1 cellular context compared by ENCODE assay signal in the genomic region with DNA sequence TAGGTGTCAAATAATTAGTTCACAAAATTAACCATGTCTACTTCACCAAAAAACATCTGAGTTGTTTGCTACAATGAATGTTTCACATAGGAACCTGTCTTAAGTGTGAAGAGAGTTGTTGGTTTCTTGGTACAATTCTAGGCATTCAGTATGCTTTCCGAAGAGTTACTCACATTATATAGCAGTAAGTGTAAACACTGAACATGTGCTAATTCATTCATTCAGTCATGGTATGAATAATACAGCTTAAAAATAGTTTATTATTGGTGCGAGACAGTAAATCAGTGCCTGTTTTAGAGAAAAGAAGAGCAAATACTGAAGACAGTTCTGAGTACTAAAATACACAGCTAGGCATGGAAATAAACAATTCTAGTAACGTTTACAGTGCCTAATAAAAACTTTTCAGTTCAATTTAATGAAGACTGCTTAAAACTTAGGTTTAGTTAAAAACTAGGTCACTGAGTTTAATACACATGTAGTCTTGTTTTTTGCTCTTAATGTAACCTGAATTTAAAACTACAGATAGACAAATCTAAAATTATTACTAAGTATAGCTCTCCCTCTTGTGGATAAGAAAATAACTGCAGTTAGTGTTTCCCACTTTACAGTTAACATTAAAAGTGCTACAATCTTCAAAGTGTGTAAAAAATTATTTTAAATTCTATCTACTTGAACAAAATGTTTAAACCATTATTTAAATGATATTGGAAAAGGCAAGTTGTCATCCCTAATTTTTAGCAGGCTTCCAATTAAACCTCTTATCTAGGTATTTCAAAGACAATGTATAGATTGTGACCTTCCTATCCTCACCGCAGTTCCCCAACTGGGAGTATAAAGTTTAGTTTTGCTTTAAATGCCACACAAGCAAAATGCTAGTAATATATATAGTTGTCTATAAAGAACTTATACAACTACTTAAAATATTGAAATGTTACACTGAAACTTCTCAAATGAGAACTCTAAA.
TF ChIP-seq lines count a peak whose summit lies in the region.

No MANE protein-coding gene starts in this region.

TF ChIP-seq in H1, 55 proteins besides CTCF, POLR2A, EP300 and RAD21 (continued from another document):
- TF ChIP-seq, protein P1, sequence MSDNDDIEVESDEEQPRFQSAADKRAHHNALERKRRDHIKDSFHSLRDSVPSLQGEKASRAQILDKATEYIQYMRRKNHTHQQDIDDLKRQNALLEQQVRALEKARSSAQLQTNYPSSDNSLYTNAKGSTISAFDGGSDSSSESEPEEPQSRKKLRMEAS (IDR thresholded peaks at IDR 0.05) = no peak
- no peak for TF ChIP-seq BRCA1 (IDR thresholded peaks at IDR 0.05; ENCODE audit: low read depth, low read length)
- TF ChIP-seq KDM5A (IDR thresholded peaks at IDR 0.05; ENCODE audit: low read length) = no peak
- TF ChIP-seq RXRA (IDR thresholded peaks at IDR 0.05; ENCODE audit: insufficient read depth, low read depth, low read length) = no peak
- no peak for TF ChIP-seq NANOG (IDR thresholded peaks at IDR 0.05; ENCODE audit: insufficient read depth, low read depth, low read length, poor library complexity, severe bottlenecking)
- TF ChIP-seq SP4 (IDR thresholded peaks at IDR 0.05; ENCODE audit: low read length) = no peak
- TF ChIP-seq, protein P2, sequence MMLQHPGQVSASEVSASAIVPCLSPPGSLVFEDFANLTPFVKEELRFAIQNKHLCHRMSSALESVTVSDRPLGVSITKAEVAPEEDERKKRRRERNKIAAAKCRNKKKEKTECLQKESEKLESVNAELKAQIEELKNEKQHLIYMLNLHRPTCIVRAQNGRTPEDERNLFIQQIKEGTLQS (IDR thresholded peaks at IDR 0.05; ENCODE audit: insufficient read depth, low read depth, low read length) = no peak
- no peak for TF ChIP-seq HDAC6 (IDR thresholded peaks at IDR 0.05; ENCODE audit: low read depth, low read length)
